Comparison of ENCODE assay signal across 22 cellular contexts in genomic region chr2:187878096-187878495, GRCh38.
A peak's percentile ranks its signal among the peaks of the same experiment; 100 is the strongest.
DNase-seq lines count a peak whose midpoint lies in the region; TF ChIP-seq lines count a peak whose summit lies in the region.
"Had no signal": no experiment of that assay in that cellular context is flagged by ENCODE, and none has a peak within 500 bp of the region (broad histone marks: within the 10 kb centered on the region; RNA-seq: fewer than 3 reads in every experiment).

No MANE protein-coding gene starts in this region.

- peaks cover 14% of the 10 kb centered on the region for H3F3A ChIP-seq in smooth muscle cell (ENCODE audit: low read depth)

- WGBS in smooth muscle cell (ENCODE audit: low lambda C conversion rate), result 90% methylated on average over 1 of the region's 1 CpG
- WGBS in thyroid gland, 2 donors, result 95 to 98% methylated on average over 1 of the region's 1 CpG

- H3K27me3 ChIP-seq in dorsolateral prefrontal cortex (no peaks in the 10 kb centered on the region), smooth muscle cell (ENCODE audit: low read depth) (no peaks in the 10 kb centered on the region), thyroid gland (no peaks in the 10 kb centered on the region)

- peak overlapping the region in 5 of 59 donors; percentile 2 to 26 (median 11) for H3K4me3 ChIP-seq in dorsolateral prefrontal cortex
- H3K4me3 ChIP-seq in smooth muscle cell, result no peak overlapping the region
- H3K4me3 ChIP-seq in thyroid gland (replicated peaks in 1 of 3), result no peak overlapping the region
- H3K4me3 ChIP-seq: SK-N-MC had no signal

- no peaks in the 10 kb centered on the region for H4K20me1 ChIP-seq in smooth muscle cell (ENCODE audit: low read depth)

- peak overlapping the region; percentile 43 for H2AFZ ChIP-seq in smooth muscle cell (ENCODE audit: low read depth)

- peaks cover 14% of the 10 kb centered on the region for H3K4me1 ChIP-seq in smooth muscle cell (ENCODE audit: low read depth)
- H3K4me1 ChIP-seq in thyroid gland, result no peaks in the 10 kb centered on the region

- intact Hi-C loops in dorsolateral prefrontal cortex (cut with DNase I) (no loop called here), thyroid gland (cut with DNase I) (no loop called here)

- H3K4me2 ChIP-seq in smooth muscle cell, result no peak overlapping the region

- no peak overlapping the region for H3K9ac ChIP-seq in smooth muscle cell (ENCODE audit: low read depth)

- TF ChIP-seq CTCF in dorsolateral prefrontal cortex (IDR thresholded peaks at IDR 0.05 in 54 of 56, conservative IDR thresholded peaks at IDR 0.05 in 2 of 56; ENCODE audit: low read depth in 1 of 56, partially characterized antibody in 56 of 56), result peak in 1 of 56 donors; percentile 9
- no peak for TF ChIP-seq CTCF in smooth muscle cell (IDR thresholded peaks at IDR 0.05; ENCODE audit: borderline replicate concordance, insufficient read depth, poor library complexity, severe bottlenecking)
- no peak for TF ChIP-seq CTCF in thyroid gland (IDR thresholded peaks at IDR 0.05)

- TF ChIP-seq POLR2A in thyroid gland (IDR thresholded peaks at IDR 0.05), result no peak

- no peaks in the 10 kb centered on the region for H3K79me2 ChIP-seq in smooth muscle cell (ENCODE audit: low read depth)

- H3K36me3 ChIP-seq in smooth muscle cell (ENCODE audit: low read depth) (no peaks in the 10 kb centered on the region), thyroid gland (no peaks in the 10 kb centered on the region)

- H3K27ac ChIP-seq in dorsolateral prefrontal cortex, result peak overlapping the region in 37 of 59 donors; percentile 1 to 81 (median 53)
- no peak overlapping the region for H3K27ac ChIP-seq in smooth muscle cell (ENCODE audit: low read depth)
- H3K27ac ChIP-seq in thyroid gland, result no peak overlapping the region
- H3K27ac ChIP-seq: RWPE1, SK-N-MC had no signal

- DNase-seq in GM04504 (ENCODE audit: low read depth) (peak; percentile 4), dorsolateral prefrontal cortex (no peak), globus pallidus (ENCODE audit: low spot score) (peak; percentile 55), smooth muscle cell (lab: John Stamatoyannopoulos, UW; ENCODE audit: unreplicated experiment) (no peak), thyroid gland (no peak), DMS153 treated with DMSO at 0.1 percent for 48 hours (lab: John Stamatoyannopoulos, UW; ENCODE audit: unreplicated experiment) (no peak)
- no peak for DNase-seq in central memory CD4-positive, alpha-beta T cell
- DNase-seq: CD4-positive, alpha-beta T cell; COR-L47; DMS79 treated with DMSO at 0.1 percent for 48 hours; H9; Kasumi-1; NCI-H1694; NCI-H2081; NCI-H2171; NCI-H345; NCI-H524; NCI-H774; NK-92 treated with Interleukin-12 subunit alpha and Interleukin-12 subunit beta, amount 100 ng/mL, for 24 hours; SHP77 treated with DMSO at 0.1 percent for 48 hours had no signal

- no peaks in the 10 kb centered on the region for H3K9me3 ChIP-seq in smooth muscle cell (replicated peaks; ENCODE audit: low read depth)
- H3K9me3 ChIP-seq in thyroid gland, result no peaks in the 10 kb centered on the region

Comparison
In these comparisons a context has a peak if more than half of its experiments do, and no peak if none do; other contexts are left out.
1. DNase-seq: peak in GM04504 (single experiment) and globus pallidus (single experiment); none in dorsolateral prefrontal cortex (0 of 10), smooth muscle cell (single experiment), central memory CD4-positive, alpha-beta T cell (single experiment), thyroid gland (0 of 2) and DMS153 treated with DMSO at 0.1 percent for 48 hours (single experiment).
2. H3K27ac ChIP-seq: peak in dorsolateral prefrontal cortex (37 of 59); none in smooth muscle cell (single experiment) and thyroid gland (0 of 3).